In the genomic region with DNA sequence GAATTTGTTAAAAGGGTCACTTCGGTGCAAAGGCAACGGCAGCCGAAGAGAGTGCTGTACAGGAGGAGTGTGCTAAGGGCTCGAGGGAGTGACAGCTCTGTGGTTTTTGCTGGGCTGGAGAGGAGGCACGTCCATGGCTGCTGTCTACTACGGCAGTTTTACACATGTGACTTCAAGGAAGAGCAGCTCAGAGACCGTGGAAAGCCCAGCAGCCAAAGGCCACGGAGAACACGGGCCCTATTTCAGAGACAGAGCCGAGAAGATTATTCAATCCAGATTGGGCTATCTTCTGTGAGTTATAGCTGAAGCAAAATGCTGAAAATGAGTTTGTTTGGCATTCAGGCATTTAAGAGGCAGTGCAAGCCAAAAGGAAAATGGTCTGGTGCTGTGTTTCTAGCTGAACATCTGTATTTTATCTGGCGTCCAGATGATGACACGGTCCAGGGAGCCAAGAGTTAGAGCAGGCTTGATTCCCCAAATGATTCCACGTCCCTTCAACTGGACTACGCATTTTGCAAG, we compare ENCODE assay signal across 11 cellular contexts.
A peak's percentile ranks its signal among the peaks of the same experiment; 100 is the strongest.
DNase-seq lines count a peak whose midpoint lies in the region; ATAC-seq and TF ChIP-seq lines count a peak whose summit lies in the region.
"Had no signal": no experiment of that assay in that cellular context is flagged by ENCODE, and none has a peak within 500 bp of the region (broad histone marks: within the 10 kb centered on the region; RNA-seq: fewer than 3 reads in every experiment).

No MANE protein-coding gene starts in this region.

- no peak overlapping the region for H2BK12ac ChIP-seq in neuronal stem cell (ENCODE audit: low read length)

- DNase-seq in NCI-H510A (lab: John Stamatoyannopoulos, UW) (peak; percentile 16), fibroblast of lung (ENCODE audit: low read depth in 2 of 2) (peak; percentile 33 to 39), neuronal stem cell (ENCODE audit: low spot score) (no peak), NCI-H1436 (lab: John Stamatoyannopoulos, UW) (no peak), T-helper 2 cell (no peak)
- DNase-seq: activated CD8-positive, alpha-beta memory T cell treated with anti-CD3 and anti-CD28 coated beads, Interleukin-2, amount 50 U/mL, for 4 hours; naive thymus-derived CD4-positive, alpha-beta T cell had no signal

- no peaks in the 10 kb centered on the region for H4K20me1 ChIP-seq in fibroblast of lung (ENCODE audit: control insufficient read depth, extremely low read depth, insufficient read depth, low read length)

- no peak overlapping the region for H4K91ac ChIP-seq in neuronal stem cell (ENCODE audit: low read depth, low read length, poor library complexity)

- H3K79me1 ChIP-seq in neuronal stem cell (ENCODE audit: low read depth, low read length), result no peaks in the 10 kb centered on the region

- no peak overlapping the region for H3K27ac ChIP-seq in ACC112 (ENCODE audit: low read depth, low read length)
- H3K27ac ChIP-seq in fibroblast of lung (ENCODE audit: insufficient read depth, low read length), result no peak overlapping the region
- no peak overlapping the region for H3K27ac ChIP-seq in neuronal stem cell (replicated peaks; ENCODE audit: low read length)
- H3K27ac ChIP-seq: SJCRH30 had no signal

- peak overlapping the region; percentile 58 for H3K4me2 ChIP-seq in fibroblast of lung (ENCODE audit: extremely low read depth, insufficient read depth, low read length)
- H3K4me2 ChIP-seq in neuronal stem cell (ENCODE audit: insufficient read depth, low read length, poor library complexity, severe bottlenecking), result no peak overlapping the region

- H2BK5ac ChIP-seq in neuronal stem cell (ENCODE audit: low read length), result no peak overlapping the region

- no peaks in the 10 kb centered on the region for H3K36me3 ChIP-seq in ACC112 (ENCODE audit: insufficient read depth, low read length)
- no peaks in the 10 kb centered on the region for H3K36me3 ChIP-seq in fibroblast of lung (ENCODE audit: control insufficient read depth, insufficient read depth, low read length)
- no peaks in the 10 kb centered on the region for H3K36me3 ChIP-seq in neuronal stem cell (replicated peaks in 1 of 2; ENCODE audit: control insufficient read depth in 2 of 2, insufficient read depth in 2 of 2, low read length in 2 of 2)
- H3K36me3 ChIP-seq: SJCRH30 had no signal

- no peak overlapping the region for H2BK120ac ChIP-seq in neuronal stem cell (ENCODE audit: low read depth, low read length)

- TF ChIP-seq CTCF in fibroblast of lung (conservative IDR thresholded peaks at IDR 0.05 in 1 of 2, IDR thresholded peaks at IDR 0.05 in 1 of 2; ENCODE audit: low read depth in 1 of 2, low read length in 2 of 2), result no peak

- peak overlapping the region; percentile 1 for H3K18ac ChIP-seq in neuronal stem cell (ENCODE audit: low read length)

- no peaks in the 10 kb centered on the region for H3K79me2 ChIP-seq in ACC112 (ENCODE audit: control insufficient read depth, insufficient read depth, low read length, unreplicated experiment)
- no peaks in the 10 kb centered on the region for H3K79me2 ChIP-seq in fibroblast of lung (ENCODE audit: control insufficient read depth, insufficient read depth, low read length)

- no peak overlapping the region for H2BK15ac ChIP-seq in neuronal stem cell (ENCODE audit: low read length)

- no peak for ATAC-seq in HG03520 (IDR thresholded peaks at IDR 0.05; ENCODE audit: unreplicated experiment)
- no peak for ATAC-seq in HG03135 (IDR thresholded peaks at IDR 0.05; ENCODE audit: unreplicated experiment)
- ATAC-seq: naive thymus-derived CD4-positive, alpha-beta T cell had no signal

- H3K9me3 ChIP-seq in fibroblast of lung (ENCODE audit: control insufficient read depth, insufficient read depth, low read depth, low read length), result no peaks in the 10 kb centered on the region
- no peaks in the 10 kb centered on the region for H3K9me3 ChIP-seq in neuronal stem cell (replicated peaks in 1 of 2; ENCODE audit: control insufficient read depth in 2 of 2, insufficient read depth in 1 of 2, low read depth in 1 of 2, low read length in 2 of 2)
- H3K9me3 ChIP-seq: SJCRH30 had no signal

- H2AK5ac ChIP-seq in neuronal stem cell (ENCODE audit: low read depth, low read length), result no peak overlapping the region

- peaks cover 8% of the 10 kb centered on the region for H3K4me1 ChIP-seq in ACC112 (ENCODE audit: control insufficient read depth, insufficient read depth, low read length, unreplicated experiment)
- H3K4me1 ChIP-seq in fibroblast of lung (ENCODE audit: control insufficient read depth, extremely low read depth, insufficient read depth, low read length), result no peaks in the 10 kb centered on the region
- H3K4me1 ChIP-seq in neuronal stem cell (ENCODE audit: control insufficient read depth in 2 of 2, insufficient read depth in 1 of 2, low read depth in 1 of 2, low read length in 2 of 2), result peaks cover 0 to 18% of the 10 kb centered on the region in 2 donors

- WGBS in neuronal stem cell (ENCODE audit: extremely low coverage in 2 of 2, insufficient read length in 2 of 2, insufficient replicate concordance in 1 of 2), 2 donors, result no CpG with 5 or more reads among the region's 14 CpGs

- H3K4ac ChIP-seq in neuronal stem cell (ENCODE audit: low read length), result no peak overlapping the region

- no peak overlapping the region for H3K23ac ChIP-seq in neuronal stem cell (ENCODE audit: low read depth, low read length, poor library complexity)

- no peaks in the 10 kb centered on the region for H3K27me3 ChIP-seq in ACC112 (ENCODE audit: insufficient read depth, low read length)
- H3K27me3 ChIP-seq in fibroblast of lung (ENCODE audit: control insufficient read depth, insufficient read depth, low read length), result no peaks in the 10 kb centered on the region
- peaks cover 0 to 2% (median 0%) of the 10 kb centered on the region in 3 experiments for H3K27me3 ChIP-seq in neuronal stem cell (ENCODE audit: control insufficient read depth in 3 of 3, insufficient read depth in 3 of 3, low read depth in 1 of 3, low read length in 3 of 3)
- H3K27me3 ChIP-seq: SJCRH30 had no signal

- H3K9ac ChIP-seq in fibroblast of lung (ENCODE audit: insufficient read depth, low read length) (no peak overlapping the region), neuronal stem cell (ENCODE audit: low read depth, low read length, poor library complexity) (no peak overlapping the region)

- H3K4me3 ChIP-seq in ACC112 (ENCODE audit: low read depth, low read length) (peak overlapping the region; percentile 56), fibroblast of lung (replicated peaks in 1 of 4; ENCODE audit: control extremely low read depth in 1 of 4, insufficient read depth in 1 of 4, low read depth in 3 of 4, low read length in 4 of 4) (peak overlapping the region in 3 of 4 experiments; percentile 1 to 30 (median 17)), neuronal stem cell (ENCODE audit: low read length in 2 of 2) (no peak overlapping the region)
- H3K4me3 ChIP-seq: SJCRH30 had no signal

- no peak overlapping the region for H4K8ac ChIP-seq in neuronal stem cell (ENCODE audit: low read depth, low read length)

- H3K14ac ChIP-seq in neuronal stem cell (ENCODE audit: low read length), result no peak overlapping the region

- H2AFZ ChIP-seq in ACC112 (ENCODE audit: low read length, unreplicated experiment) (peak overlapping the region; percentile 78), fibroblast of lung (ENCODE audit: low read length) (peak overlapping the region; percentile 80), neuronal stem cell (ENCODE audit: low read length) (peak overlapping the region; percentile 77)

Comparison
In these comparisons a context has a peak if more than half of its experiments do, and no peak if none do; other contexts are left out.
1. H3K4me3 ChIP-seq: peak in ACC112 (single experiment) and fibroblast of lung (3 of 4); none in neuronal stem cell (0 of 2).
2. DNase-seq: peak in NCI-H510A (single experiment) and fibroblast of lung (2 of 2); none in neuronal stem cell (single experiment), NCI-H1436 (single experiment) and T-helper 2 cell (0 of 5).
3. Peak in every context shown above with its lines, with median percentiles within 50 percentile points of each other: H2AFZ ChIP-seq.